ENCODE assay signal across 19 cellular contexts in genomic region chr16:12255919-12256665, GRCh38.
A peak's percentile ranks its signal among the peaks of the same experiment; 100 is the strongest.
DNase-seq lines count a peak whose midpoint lies in the region; FAIRE-seq and TF ChIP-seq lines count a peak whose summit lies in the region.
"Had no signal": no experiment of that assay in that cellular context is flagged by ENCODE, and none has a peak within 500 bp of the region (broad histone marks: within the 10 kb centered on the region; RNA-seq: fewer than 3 reads in every experiment).

No MANE protein-coding gene starts in this region.

- H3K79me2 ChIP-seq in trophoblast cell (ENCODE audit: control insufficient read depth, insufficient read depth, low read length, poor library complexity): no peaks in the 10 kb centered on the region
- H3K79me2 ChIP-seq: hepatocyte had no signal

- H4K8ac ChIP-seq in trophoblast cell (ENCODE audit: low read depth, low read length): no peak overlapping the region

- H3K27ac ChIP-seq in stomach (no peak overlapping the region), trophoblast cell (ENCODE audit: low read depth, low read length) (no peak overlapping the region)
- H3K27ac ChIP-seq: hepatocyte, right atrium auricular region, upper lobe of right lung had no signal

- H3K9me3 ChIP-seq in stomach (no peaks in the 10 kb centered on the region), trophoblast cell (ENCODE audit: insufficient read depth, low read depth, low read length) (no peaks in the 10 kb centered on the region)
- H3K9me3 ChIP-seq: right atrium auricular region, upper lobe of right lung had no signal

- H3K79me1 ChIP-seq in trophoblast cell (ENCODE audit: low read length): no peaks in the 10 kb centered on the region

- 79 to 88% (median 83%) methylated on average over 12 of the region's 12 CpGs for WGBS in stomach, 5 donors
- WGBS in trophoblast cell (ENCODE audit: extremely low coverage, insufficient coverage, insufficient read length): no CpG with 5 or more reads among the region's 12 CpGs

- no peak for TF ChIP-seq EP300 in stomach (IDR thresholded peaks at IDR 0.05)

- H3K4me2 ChIP-seq in trophoblast cell (ENCODE audit: low read length): no peak overlapping the region
- H3K4me2 ChIP-seq: hepatocyte had no signal

- no peak overlapping the region for H3K9ac ChIP-seq in trophoblast cell (ENCODE audit: low read length)

- no peak for DNase-seq in GM19239 (ENCODE audit: insufficient read length, low spot score)
- peak; percentile 83 for DNase-seq in NCI-H146 (lab: John Stamatoyannopoulos, UW)
- peak; percentile 32 for DNase-seq in RPMI8226
- DNase-seq in mesenteric fat pad (ENCODE audit: low spot score): peak; percentile 41
- no peak for DNase-seq in stomach
- DNase-seq in HFFc6: no peak
- DNase-seq in trophoblast cell: no peak
- DNase-seq in immature natural killer cell: no peak
- DNase-seq: activated CD4-positive, alpha-beta T cell treated with anti-CD3 and anti-CD28 coated beads, Interleukin-2, amount 10 ng/mL, durations not matched to agents 7 days and 5 days; C1 segment of cervical spinal cord; effector memory CD4-positive, alpha-beta T cell; NCI-H446; stimulated activated naive CD8-positive, alpha-beta T cell treated with anti-CD3 and anti-CD28 coated beads, Interleukin-15, Interleukin-2, amounts not matched to agents 100 U/mL and 50 U/mL, for 24 hours; upper lobe of right lung had no signal

- H3K9me3 Mint-ChIP-seq in HFFc6 (no peaks in the 10 kb centered on the region), immature natural killer cell (no peaks in the 10 kb centered on the region)
- H3K9me3 Mint-ChIP-seq: activated CD4-positive, alpha-beta T cell treated with anti-CD3 and anti-CD28 coated beads, Interleukin-2, amount 10 ng/mL, durations not matched to agents 7 days and 5 days; mesothelial cell of epicardium had no signal

- no peaks in the 10 kb centered on the region; the same call in 1 of the 2 replicates for H3K27me3 Mint-ChIP-seq in HFFc6 (ENCODE audit: insufficient read depth)
- H3K27me3 Mint-ChIP-seq in immature natural killer cell (ENCODE audit: low read depth in 3 of 3): peaks cover 0 to 4% (median 0%) of the 10 kb centered on the region in 3 donors
- H3K27me3 Mint-ChIP-seq: activated CD4-positive, alpha-beta T cell treated with anti-CD3 and anti-CD28 coated beads, Interleukin-2, amount 10 ng/mL, durations not matched to agents 7 days and 5 days had no signal

- H4K12ac ChIP-seq in trophoblast cell (ENCODE audit: low read depth, low read length): no peak overlapping the region

- H3K27ac Mint-ChIP-seq in HFFc6 (no peak overlapping the region), immature natural killer cell (no peak overlapping the region)
- H3K27ac Mint-ChIP-seq: activated CD4-positive, alpha-beta T cell treated with anti-CD3 and anti-CD28 coated beads, Interleukin-2, amount 10 ng/mL, durations not matched to agents 7 days and 5 days; mesothelial cell of epicardium had no signal

- H3K27me3 ChIP-seq in stomach (no peaks in the 10 kb centered on the region), trophoblast cell (ENCODE audit: insufficient read depth, low read length) (no peaks in the 10 kb centered on the region)
- H3K27me3 ChIP-seq: hepatocyte, right atrium auricular region, upper lobe of right lung had no signal

- H3K4me3 ChIP-seq in stomach (no peak overlapping the region), trophoblast cell (ENCODE audit: low read depth, low read length) (no peak overlapping the region)
- H3K4me3 ChIP-seq: hepatocyte, right atrium auricular region, upper lobe of right lung had no signal

- H2BK12ac ChIP-seq in trophoblast cell (ENCODE audit: low read length): no peak overlapping the region

- no peak overlapping the region for H3K23ac ChIP-seq in trophoblast cell (ENCODE audit: low read length)

- H3K14ac ChIP-seq in trophoblast cell (ENCODE audit: low read length): no peak overlapping the region

- H3K4me3 Mint-ChIP-seq in HFFc6 (no peak overlapping the region), immature natural killer cell (no peak overlapping the region)
- H3K4me3 Mint-ChIP-seq: activated CD4-positive, alpha-beta T cell treated with anti-CD3 and anti-CD28 coated beads, Interleukin-2, amount 10 ng/mL, durations not matched to agents 7 days and 5 days; mesothelial cell of epicardium had no signal

- H3K18ac ChIP-seq in trophoblast cell (ENCODE audit: low read length): no peak overlapping the region

- TF ChIP-seq POLR2A in stomach (IDR thresholded peaks at IDR 0.05): no peak

- TF ChIP-seq CTCF in stomach (IDR thresholded peaks at IDR 0.05): no peak
- no peak for TF ChIP-seq CTCF in HFFc6 (IDR thresholded peaks at IDR 0.05)

- H3K4me1 ChIP-seq in stomach (no peaks in the 10 kb centered on the region), trophoblast cell (ENCODE audit: control insufficient read depth in 1 of 2, insufficient read depth in 2 of 2, low read length in 2 of 2) (peaks cover 5 to 11% of the 10 kb centered on the region in 2 experiments)
- H3K4me1 ChIP-seq: upper lobe of right lung had no signal

- no peak overlapping the region for H2AK5ac ChIP-seq in trophoblast cell (ENCODE audit: low read length)

- H3K36me3 Mint-ChIP-seq in HFFc6 (ENCODE audit: low read depth) (no peaks in the 10 kb centered on the region), immature natural killer cell (peaks cover 0 to 4% (median 0%) of the 10 kb centered on the region in 3 donors)
- H3K36me3 Mint-ChIP-seq: mesothelial cell of epicardium had no signal

- no peak overlapping the region for H2AFZ ChIP-seq in trophoblast cell (ENCODE audit: insufficient read depth, low read length, poor library complexity)
- H2AFZ ChIP-seq: hepatocyte had no signal

- intact Hi-C loops in stomach (cut with DNase I; ENCODE audit: low total_unique reads): no loop called here

- H2BK120ac ChIP-seq in trophoblast cell (ENCODE audit: insufficient read depth, low read length, poor library complexity): no peak overlapping the region

- H3K4ac ChIP-seq in trophoblast cell (ENCODE audit: low read depth, low read length): no peak overlapping the region

- peaks cover 8% of the 10 kb centered on the region for H3K4me1 Mint-ChIP-seq in HFFc6 (ENCODE audit: low read depth)
- peaks cover 0 to 2% of the 10 kb centered on the region in 2 donors for H3K4me1 Mint-ChIP-seq in immature natural killer cell
- H3K4me1 Mint-ChIP-seq: activated CD4-positive, alpha-beta T cell treated with anti-CD3 and anti-CD28 coated beads, Interleukin-2, amount 10 ng/mL, durations not matched to agents 7 days and 5 days had no signal

- no peak overlapping the region for H2BK5ac ChIP-seq in trophoblast cell (ENCODE audit: low read depth, low read length, poor library complexity)

- no peak overlapping the region for H4K91ac ChIP-seq in trophoblast cell (ENCODE audit: low read depth, low read length)

- no peaks in the 10 kb centered on the region for H3K36me3 ChIP-seq in stomach
- no peaks in the 10 kb centered on the region for H3K36me3 ChIP-seq in trophoblast cell (ENCODE audit: control insufficient read depth in 1 of 2, insufficient read depth in 2 of 2, low read length in 2 of 2)
- H3K36me3 ChIP-seq: right atrium auricular region, upper lobe of right lung had no signal

- peak; percentile 28 for FAIRE-seq in GM19239 (lab: Jason Lieb, UNC)
- FAIRE-seq: GM18507, TTC549 had no signal

Comparison
In these comparisons a context has a peak if more than half of its experiments do, and no peak if none do; other contexts are left out.
1. DNase-seq: peak in NCI-H146 (single experiment), RPMI8226 (single experiment) and mesenteric fat pad (single experiment); none in GM19239 (single experiment), stomach (single experiment), HFFc6 (single experiment), trophoblast cell (0 of 2) and immature natural killer cell (0 of 3).